In genomic region chr9:133972041-133972970, GRCh38 we compare ENCODE assay signal across 16 cellular contexts. TPM values are rescaled to one million over a fixed set of nuclear protein-coding genes. Genes with fewer than 3 reads are reported as not detected.
A peak's percentile ranks its signal among the peaks of the same experiment; 100 is the strongest.
DNase-seq lines count a peak whose midpoint lies in the region; ATAC-seq and TF ChIP-seq lines count a peak whose summit lies in the region.
"Had no signal": no experiment of that assay in that cellular context is flagged by ENCODE, and none has a peak within 500 bp of the region (broad histone marks: within the 10 kb centered on the region; RNA-seq: fewer than 3 reads in every experiment).

No MANE protein-coding gene starts in this region.

- TF ChIP-seq EP300 in SK-N-SH (IDR thresholded peaks at IDR 0.05; ENCODE audit: borderline replicate concordance in 1 of 2, low read depth in 1 of 2, low read length in 1 of 2), result no peak

- peak; percentile 30 for DNase-seq in Right ventricle myocardium superior
- DNase-seq in cardiac septum (ENCODE audit: low spot score), result no peak
- DNase-seq in mucosa of descending colon, result peak; percentile 81 to 86 (median 83)
- DNase-seq in amygdala (lab: John Stamatoyannopoulos, UW), result no peak
- no peak for DNase-seq in activated T-helper 1 cell treated with anti-CD3 and anti-CD28 coated beads, Interleukin-12 subunit alpha, Interleukin-12 subunit beta, Interleukin-2, Interleukin-4 antibody, amounts not matched to agents 30 ng/mL and 10 ng/mL and 1 ng/mL, durations not matched to agents 14 hours and 24 hours and 36 hours (ENCODE audit: low spot score)
- no peak for DNase-seq in SK-N-SH
- DNase-seq in ureter (ENCODE audit: low spot score), result no peak
- DNase-seq: activated CD4-positive, CD25-positive, alpha-beta regulatory T cell; activated naive CD4-positive, alpha-beta T cell treated with anti-CD3 and anti-CD28 coated beads, Interleukin-2, amount 10 ng/mL, durations not matched to agents 7 days and 5 days; NCI-H2029 treated with DMSO at 0.1 percent for 48 hours; NK-92 treated with Interleukin-12 subunit alpha and Interleukin-12 subunit beta, amount 100 ng/mL, for 24 hours had no signal

- H4K20me1 ChIP-seq in SK-N-SH (ENCODE audit: insufficient read depth), result peaks cover 100% of the 10 kb centered on the region

- H3K9me2 ChIP-seq in SK-N-SH, result no peaks in the 10 kb centered on the region

- H3K4me1 ChIP-seq in mucosa of descending colon (ENCODE audit: low read depth) (peaks cover 32% of the 10 kb centered on the region), SK-N-SH (ENCODE audit: control insufficient read depth in 1 of 2, insufficient read depth in 2 of 2, low read depth in 1 of 2, low read length in 1 of 2) (peaks cover 0 to 59% of the 10 kb centered on the region in 2 experiments; a peak in 1 of 4 replicates)

- H3K4me3 ChIP-seq in mucosa of descending colon (no peak overlapping the region), SK-N-SH (ENCODE audit: low read depth in 2 of 2, low read length in 1 of 2) (no peak overlapping the region)
- H3K4me3 ChIP-seq: HAP-1, neural progenitor cell, skin epidermis had no signal

- H2AFZ ChIP-seq in SK-N-SH (ENCODE audit: low read depth), result no peak overlapping the region
- H2AFZ ChIP-seq: neural progenitor cell had no signal

- no peak overlapping the region for H3K9ac ChIP-seq in SK-N-SH
- H3K9ac ChIP-seq: neural progenitor cell had no signal

- H3F3A ChIP-seq in SK-N-SH (replicated peaks; ENCODE audit: insufficient read depth), result peaks cover 4% of the 10 kb centered on the region

- peaks cover 72% of the 10 kb centered on the region for H3K4me1 Mint-ChIP-seq in brain
- H3K4me1 Mint-ChIP-seq in activated T-helper 1 cell treated with anti-CD3 and anti-CD28 coated beads, Interleukin-12 subunit alpha, Interleukin-12 subunit beta, Interleukin-2, Interleukin-4 antibody, amounts not matched to agents 30 ng/mL and 10 ng/mL and 1 ng/mL, durations not matched to agents 14 hours and 24 hours and 36 hours (ENCODE audit: low read depth), result no peaks in the 10 kb centered on the region
- H3K4me1 Mint-ChIP-seq: activated naive CD4-positive, alpha-beta T cell treated with anti-CD3 and anti-CD28 coated beads, Interleukin-2, amount 10 ng/mL, durations not matched to agents 7 days and 5 days had no signal

- no peak for TF ChIP-seq RAD21 in SK-N-SH (IDR thresholded peaks at IDR 0.05; ENCODE audit: low read length)

- ATAC-seq in Right ventricle myocardium superior (ENCODE audit: poor library complexity), result no peak
- ATAC-seq in mucosa of descending colon, result peak; percentile 85

- H3K27me3 Mint-ChIP-seq in brain, result no peaks in the 10 kb centered on the region
- H3K27me3 Mint-ChIP-seq in activated T-helper 1 cell treated with anti-CD3 and anti-CD28 coated beads, Interleukin-12 subunit alpha, Interleukin-12 subunit beta, Interleukin-2, Interleukin-4 antibody, amounts not matched to agents 30 ng/mL and 10 ng/mL and 1 ng/mL, durations not matched to agents 14 hours and 24 hours and 36 hours (ENCODE audit: insufficient read depth), result peaks cover 2% of the 10 kb centered on the region

- WGBS in SK-N-SH (ENCODE audit: low lambda C conversion rate), result 93% methylated on average over 16 of the region's 28 CpGs

- intact Hi-C loops in Right ventricle myocardium superior (cut with DNase I), result no loop called here
- intact Hi-C loops in cardiac septum (cut with DNase I), result no loop called here
- intact Hi-C loops in mucosa of descending colon (cut with DNase I, micrococcal nuclease), result no loop called here
- intact Hi-C loops in activated T-helper 1 cell treated with anti-CD3 and anti-CD28 coated beads, Interleukin-12 subunit alpha, Interleukin-12 subunit beta, Interleukin-2, Interleukin-4 antibody, amounts not matched to agents 30 ng/mL and 10 ng/mL and 1 ng/mL, durations not matched to agents 14 hours and 24 hours and 36 hours (cut with micrococcal nuclease), result no loop called here

- H3K36me3 Mint-ChIP-seq in brain, result peaks cover 6% of the 10 kb centered on the region
- H3K36me3 Mint-ChIP-seq in activated T-helper 1 cell treated with anti-CD3 and anti-CD28 coated beads, Interleukin-12 subunit alpha, Interleukin-12 subunit beta, Interleukin-2, Interleukin-4 antibody, amounts not matched to agents 30 ng/mL and 10 ng/mL and 1 ng/mL, durations not matched to agents 14 hours and 24 hours and 36 hours (ENCODE audit: low read depth), result no peaks in the 10 kb centered on the region
- H3K36me3 Mint-ChIP-seq: activated naive CD4-positive, alpha-beta T cell treated with anti-CD3 and anti-CD28 coated beads, Interleukin-2, amount 10 ng/mL, durations not matched to agents 7 days and 5 days had no signal

- H3K79me2 ChIP-seq in SK-N-SH (ENCODE audit: insufficient read depth), result peaks cover 100% of the 10 kb centered on the region

- H3K4me3 Mint-ChIP-seq in brain, result peak overlapping the region in 1 of 5 experiments; percentile 46
- H3K4me3 Mint-ChIP-seq in activated T-helper 1 cell treated with anti-CD3 and anti-CD28 coated beads, Interleukin-12 subunit alpha, Interleukin-12 subunit beta, Interleukin-2, Interleukin-4 antibody, amounts not matched to agents 30 ng/mL and 10 ng/mL and 1 ng/mL, durations not matched to agents 14 hours and 24 hours and 36 hours, result no peak overlapping the region
- H3K4me3 Mint-ChIP-seq: activated naive CD4-positive, alpha-beta T cell treated with anti-CD3 and anti-CD28 coated beads, Interleukin-2, amount 10 ng/mL, durations not matched to agents 7 days and 5 days had no signal

- no peak overlapping the region; a peak in 1 of 4 replicates for H3K27ac ChIP-seq in SK-N-SH (ENCODE audit: low read depth in 2 of 2, low read length in 1 of 2)
- H3K27ac ChIP-seq: HL-60, neural progenitor cell, skin epidermis had no signal

- CTCF ChIA-PET in SK-N-SH (lab: Yijun Ruan, JAX), result interaction anchor here (0.6 to 1.4 kb wide), 2 partner anchors 23 kb away, joined by 3 read pairs; no protein-coding TSS in a partner anchor

- H3K9me3 ChIP-seq in mucosa of descending colon (no peaks in the 10 kb centered on the region), SK-N-SH (no peaks in the 10 kb centered on the region)
- H3K9me3 ChIP-seq: HAP-1 had no signal

- H3K27ac Mint-ChIP-seq in brain, result peak overlapping the region; percentile 55 to 90 (median 79)
- no peak overlapping the region for H3K27ac Mint-ChIP-seq in activated T-helper 1 cell treated with anti-CD3 and anti-CD28 coated beads, Interleukin-12 subunit alpha, Interleukin-12 subunit beta, Interleukin-2, Interleukin-4 antibody, amounts not matched to agents 30 ng/mL and 10 ng/mL and 1 ng/mL, durations not matched to agents 14 hours and 24 hours and 36 hours
- H3K27ac Mint-ChIP-seq: activated naive CD4-positive, alpha-beta T cell treated with anti-CD3 and anti-CD28 coated beads, Interleukin-2, amount 10 ng/mL, durations not matched to agents 7 days and 5 days; neural progenitor cell had no signal

- H3K4me2 ChIP-seq in SK-N-SH, result no peak overlapping the region
- H3K4me2 ChIP-seq: neural progenitor cell had no signal

- peaks cover 0 to 3% (median 1%) of the 10 kb centered on the region in 5 experiments for H3K9me3 Mint-ChIP-seq in brain
- H3K9me3 Mint-ChIP-seq in activated T-helper 1 cell treated with anti-CD3 and anti-CD28 coated beads, Interleukin-12 subunit alpha, Interleukin-12 subunit beta, Interleukin-2, Interleukin-4 antibody, amounts not matched to agents 30 ng/mL and 10 ng/mL and 1 ng/mL, durations not matched to agents 14 hours and 24 hours and 36 hours, result no peaks in the 10 kb centered on the region
- H3K9me3 Mint-ChIP-seq: activated naive CD4-positive, alpha-beta T cell treated with anti-CD3 and anti-CD28 coated beads, Interleukin-2, amount 10 ng/mL, durations not matched to agents 7 days and 5 days; neural progenitor cell had no signal

- TF ChIP-seq CTCF in brain (conservative IDR thresholded peaks at IDR 0.05) (no peak), mucosa of descending colon (IDR thresholded peaks at IDR 0.05) (no peak), SK-N-SH (IDR thresholded peaks at IDR 0.05) (no peak)

- H3K36me3 ChIP-seq in mucosa of descending colon (ENCODE audit: low read depth) (no peaks in the 10 kb centered on the region), SK-N-SH (replicated peaks in 1 of 2; ENCODE audit: control insufficient read depth in 1 of 2, insufficient read depth in 2 of 2, low read length in 1 of 2) (no peaks in the 10 kb centered on the region)
- H3K36me3 ChIP-seq: HAP-1, neural progenitor cell had no signal

- no peaks in the 10 kb centered on the region for H3K27me3 ChIP-seq in SK-N-SH (ENCODE audit: insufficient read depth)
- H3K27me3 ChIP-seq: neural progenitor cell had no signal

- POLR2A ChIA-PET in SK-N-SH (lab: Yijun Ruan, JAX), result no interaction called here

TF ChIP-seq in SK-N-SH, 30 proteins besides CTCF, POLR2A, EP300 and RAD21 (continues in another document):
- TF ChIP-seq FOXM1 (IDR thresholded peaks at IDR 0.05; ENCODE audit: low read depth) (no peak), GABPA (IDR thresholded peaks at IDR 0.05; ENCODE audit: low read depth) (no peak), MAX (IDR thresholded peaks at IDR 0.05; ENCODE audit: low read depth) (no peak), RCOR1 (IDR thresholded peaks at IDR 0.05; ENCODE audit: low read length) (no peak), JUND (IDR thresholded peaks at IDR 0.05) (no peak), TCF12 (IDR thresholded peaks at IDR 0.05) (no peak), FOXJ3 (CRISPR knock-in tag; IDR thresholded peaks at IDR 0.05) (no peak)

RNA-seq across cellular contexts. Expression of gene VAV2, which starts 19.8 kb away (rescaled TPM):
- total RNA-seq in Right ventricle myocardium superior, result 4.9 TPM
- total RNA-seq in cardiac septum, result 8.1 TPM
- polyA plus RNA-seq in brain (ENCODE audit: insufficient read depth, low read depth, low replicate concordance), result 80.6 TPM
- total RNA-seq in mucosa of descending colon, result 10 to 100 TPM; 29.4 to 34.8 (median 34.5) TPM
- total RNA-seq in activated T-helper 1 cell treated with anti-CD3 and anti-CD28 coated beads, Interleukin-12 subunit alpha, Interleukin-12 subunit beta, Interleukin-2, Interleukin-4 antibody, amounts not matched to agents 30 ng/mL and 10 ng/mL and 1 ng/mL, durations not matched to agents 14 hours and 24 hours and 36 hours, result 5.4 and 5.8 TPM in 2 replicates
- polyA plus RNA-seq in SK-N-SH (2012; rRNA removed), result 12.9 and 14.9 TPM in 2 replicates
- polyA plus RNA-seq in SK-N-SH (2012; cell fraction: cytosol; rRNA removed), result 9.1 and 12.6 TPM in 2 replicates
- 23.3 and 24.1 TPM in 2 replicates for polyA plus RNA-seq in SK-N-SH (2012; cell fraction: nucleus; rRNA removed)
- 38.9 TPM for total RNA-seq in ureter

RNA-seq across cellular contexts. Expression of gene BRD3OS, which starts 53.0 kb away (rescaled TPM):
- total RNA-seq in Right ventricle myocardium superior, result 4.9 TPM
- total RNA-seq in cardiac septum, result 9.0 TPM
- 49.4 TPM for polyA plus RNA-seq in brain (ENCODE audit: insufficient read depth, low read depth, low replicate concordance)
- 10 to 100 TPM in 1 of 3 donors, 1 to 10 TPM in 2; 3.6 to 17.6 (median 4.9) TPM for total RNA-seq in mucosa of descending colon
- total RNA-seq in activated T-helper 1 cell treated with anti-CD3 and anti-CD28 coated beads, Interleukin-12 subunit alpha, Interleukin-12 subunit beta, Interleukin-2, Interleukin-4 antibody, amounts not matched to agents 30 ng/mL and 10 ng/mL and 1 ng/mL, durations not matched to agents 14 hours and 24 hours and 36 hours, result 12.3 and 14.5 TPM in 2 replicates
- 21.6 and 23.1 TPM in 2 replicates for polyA plus RNA-seq in SK-N-SH (2012; rRNA removed)
- 22.9 and 26.1 TPM in 2 replicates for polyA plus RNA-seq in SK-N-SH (2012; cell fraction: cytosol; rRNA removed)
- polyA plus RNA-seq in SK-N-SH (2012; cell fraction: nucleus; rRNA removed), result 17.2 and 19.8 TPM in 2 replicates
- total RNA-seq in ureter, result 16.9 TPM

Comparison
In these comparisons a context has a peak if more than half of its experiments do, and no peak if none do; other contexts are left out.
1. DNase-seq: peak in Right ventricle myocardium superior (single experiment) and mucosa of descending colon (3 of 3); none in cardiac septum (single experiment), amygdala (0 of 56), activated T-helper 1 cell treated with anti-CD3 and anti-CD28 coated beads, Interleukin-12 subunit alpha, Interleukin-12 subunit beta, Interleukin-2, Interleukin-4 antibody, amounts not matched to agents 30 ng/mL and 10 ng/mL and 1 ng/mL, durations not matched to agents 14 hours and 24 hours and 36 hours (single experiment), SK-N-SH (single experiment) and ureter (single experiment).